21 cellular contexts compared by ENCODE assay signal in the genomic region with DNA sequence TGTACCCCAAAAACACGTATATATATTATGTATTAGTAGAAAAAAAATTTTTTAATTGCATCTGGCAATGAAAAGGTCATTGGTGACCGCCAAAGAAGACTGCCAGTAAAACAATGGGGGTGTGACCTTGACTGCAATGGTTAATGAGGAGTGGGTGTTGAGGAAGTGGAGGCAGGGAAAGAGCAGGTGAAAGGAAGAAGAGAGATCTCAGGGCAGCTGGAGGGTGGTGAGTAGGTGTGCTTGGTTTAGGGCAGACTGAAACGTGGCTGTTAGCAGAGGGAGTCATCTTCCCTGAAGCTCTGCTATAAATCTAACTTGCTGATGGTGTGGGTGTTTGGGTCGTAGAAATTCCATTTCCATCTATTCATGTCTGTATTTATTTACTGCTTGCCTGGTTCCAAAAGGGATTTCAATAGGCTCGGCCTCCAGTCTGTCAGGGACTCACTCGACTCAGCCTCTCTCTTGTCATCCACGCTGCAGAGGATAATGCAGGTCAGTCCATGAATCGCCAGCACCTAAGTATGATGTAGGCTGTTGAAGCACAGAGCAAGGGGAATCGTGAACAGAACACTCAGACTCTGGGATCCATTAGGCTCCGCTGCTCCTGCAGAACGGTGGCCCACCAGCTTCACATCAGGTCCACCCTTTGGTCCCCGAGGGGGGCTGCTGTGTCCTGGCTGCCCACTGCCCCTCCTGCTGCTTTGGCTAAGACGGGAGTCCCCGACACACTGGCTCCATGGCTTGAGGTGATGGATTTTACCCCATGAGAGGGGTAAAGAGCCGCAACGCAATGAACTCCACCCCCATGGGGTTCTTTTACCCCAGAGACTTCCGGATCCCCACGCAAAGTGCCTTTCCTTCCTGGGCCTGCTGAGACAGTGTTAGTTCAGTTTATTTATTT.
"Had no signal": no experiment of that assay in that cellular context is flagged by ENCODE, and none has a peak within 500 bp of the region (broad histone marks: within the 10 kb centered on the region; RNA-seq: fewer than 3 reads in every experiment).

No MANE protein-coding gene starts in this region.

- H3K27ac ChIP-seq: adrenal gland, colonic mucosa, gastrocnemius medialis, heart right ventricle, left lung, prostate gland, testis, upper lobe of right lung had no signal

- H3K27ac Mint-ChIP-seq: activated CD4-positive, alpha-beta memory T cell treated with anti-CD3 and anti-CD28 coated beads for 36 hours; activated CD4-positive, alpha-beta T cell treated with anti-CD3 and anti-CD28 coated beads for 36 hours; T-helper 17 cell had no signal

- H3K4me3 ChIP-seq: adrenal gland, colonic mucosa, gastrocnemius medialis, heart right ventricle, left lung, prostate gland, testis, upper lobe of right lung had no signal

- H3K27me3 Mint-ChIP-seq: activated CD4-positive, alpha-beta memory T cell treated with anti-CD3 and anti-CD28 coated beads for 36 hours; activated CD4-positive, alpha-beta T cell treated with anti-CD3 and anti-CD28 coated beads for 36 hours; activated naive CD4-positive, alpha-beta T cell treated with anti-CD3 and anti-CD28 coated beads, Interleukin-2, amount 50 U/mL, for 24 hours; naive thymus-derived CD8-positive, alpha-beta T cell; stimulated activated naive CD8-positive, alpha-beta T cell treated with anti-CD3 and anti-CD28 coated beads, Interleukin-15, amount 100 ng/mL, for 72 hours had no signal

- H3K4me3 Mint-ChIP-seq: activated CD4-positive, alpha-beta memory T cell treated with anti-CD3 and anti-CD28 coated beads for 36 hours; activated CD4-positive, alpha-beta T cell treated with anti-CD3 and anti-CD28 coated beads for 36 hours; activated naive CD4-positive, alpha-beta T cell treated with anti-CD3 and anti-CD28 coated beads, Interleukin-2, amount 50 U/mL, for 24 hours; stimulated activated naive CD8-positive, alpha-beta T cell treated with anti-CD3 and anti-CD28 coated beads, Interleukin-15, amount 100 ng/mL, for 72 hours; T-helper 17 cell had no signal

- DNase-seq: activated CD4-positive, alpha-beta memory T cell treated with anti-CD3 and anti-CD28 coated beads for 36 hours; activated CD4-positive, alpha-beta T cell treated with anti-CD3 and anti-CD28 coated beads for 36 hours; activated effector memory CD4-positive, alpha-beta T cell treated with anti-CD3 and anti-CD28 coated beads, Interleukin-2, amount 50 U/mL, for 16 hours; activated T-cell treated with anti-CD3 and anti-CD28 coated beads, Interleukin-2, amount 50 U/mL, for 48 hours; adrenal gland; caudate nucleus; colonic mucosa; effector CD4-positive, alpha-beta T cell; gastrocnemius medialis; heart right ventricle; left lung; naive thymus-derived CD8-positive, alpha-beta T cell; occipital lobe; right cardiac atrium; small intestine; stimulated activated naive CD8-positive, alpha-beta T cell treated with anti-CD3 and anti-CD28 coated beads, Interleukin-15, amount 100 ng/mL, for 72 hours; T-helper 17 cell; testis; upper lobe of right lung had no signal

- H3K9me3 Mint-ChIP-seq: activated CD4-positive, alpha-beta memory T cell treated with anti-CD3 and anti-CD28 coated beads for 36 hours; activated naive CD4-positive, alpha-beta T cell treated with anti-CD3 and anti-CD28 coated beads, Interleukin-2, amount 50 U/mL, for 24 hours; stimulated activated naive CD8-positive, alpha-beta T cell treated with anti-CD3 and anti-CD28 coated beads, Interleukin-15, amount 100 ng/mL, for 72 hours had no signal

- H3K36me3 Mint-ChIP-seq: activated CD4-positive, alpha-beta memory T cell treated with anti-CD3 and anti-CD28 coated beads for 36 hours; activated naive CD4-positive, alpha-beta T cell treated with anti-CD3 and anti-CD28 coated beads, Interleukin-2, amount 50 U/mL, for 24 hours had no signal
